ENCODE assay signal across 22 cellular contexts in the genomic region with DNA sequence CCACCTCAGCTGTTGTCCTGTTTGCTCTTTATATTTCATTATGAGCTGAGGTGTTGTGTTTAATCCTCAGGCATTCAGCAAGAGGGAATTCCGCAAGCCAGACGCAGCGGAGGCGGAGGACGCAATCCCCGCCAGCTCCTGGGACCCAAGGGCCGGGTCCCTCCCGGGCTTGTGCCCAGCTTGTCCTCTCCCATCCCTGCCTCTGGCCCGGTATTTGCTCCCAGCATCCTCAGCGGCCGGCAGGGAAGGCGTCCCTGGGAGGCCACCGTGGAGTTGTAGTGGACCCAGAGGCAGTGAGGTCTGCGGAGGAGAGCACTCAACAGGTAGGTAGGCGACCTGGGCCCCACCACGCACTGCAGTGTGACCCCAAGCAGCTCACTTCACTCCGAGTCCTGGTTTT.
"Had no signal": no experiment of that assay in that cellular context is flagged by ENCODE, and none has a peak within 500 bp of the region (broad histone marks: within the 10 kb centered on the region; RNA-seq: fewer than 3 reads in every experiment).

No MANE protein-coding gene starts in this region.

- H3K36me3 ChIP-seq: adrenal gland, ascending aorta, gastroesophageal sphincter, tibial nerve had no signal

- H3K4me3 ChIP-seq: adrenal gland, ascending aorta, gastroesophageal sphincter, mucosa of descending colon, tibial nerve had no signal

- H3K36me3 Mint-ChIP-seq: activated naive CD4-positive, alpha-beta T cell treated with anti-CD3 and anti-CD28 coated beads, Interleukin-2, amount 50 U/mL, for 72 hours; brain; natural killer cell treated with Interleukin-12 subunit alpha and Interleukin-12 subunit beta and Interleukin-15 and Interleukin-18, amount 100 ng/mL, for 72 hours; WTC11 had no signal

- H3K27ac ChIP-seq: adrenal gland, ascending aorta, gastroesophageal sphincter, tibial nerve had no signal

- H3K9me3 ChIP-seq: adrenal gland, ascending aorta, gastroesophageal sphincter, mucosa of descending colon, tibial nerve had no signal

- H3K4me3 Mint-ChIP-seq: activated CD8-positive, alpha-beta memory T cell treated with anti-CD3 and anti-CD28 coated beads, Interleukin-2, amount 10 ng/mL, durations not matched to agents 7 days and 5 days; activated CD8-positive, alpha-beta T cell treated with anti-CD3 and anti-CD28 coated beads, Interleukin-2, amount 10 ng/mL, durations not matched to agents 7 days and 5 days; brain; natural killer cell treated with Interleukin-12 subunit alpha and Interleukin-12 subunit beta and Interleukin-15 and Interleukin-18, amount 100 ng/mL, for 72 hours; WTC11 had no signal

- DNase-seq: activated CD4-positive, alpha-beta T cell treated with anti-CD3 and anti-CD28 coated beads for 1 hour; activated CD8-positive, alpha-beta memory T cell treated with anti-CD3 and anti-CD28 coated beads, Interleukin-2, amount 10 ng/mL, durations not matched to agents 7 days and 5 days; activated CD8-positive, alpha-beta T cell treated with anti-CD3 and anti-CD28 coated beads, Interleukin-2, amount 10 ng/mL, durations not matched to agents 7 days and 5 days; activated naive CD4-positive, alpha-beta T cell; activated T-cell treated with anti-CD3 and anti-CD28 coated beads, Interleukin-2, amount 50 U/mL, for 48 hours; hippocampal formation; mesendoderm; retina; stimulated activated naive CD4-positive, alpha-beta T cell treated with Interleukin-2 at 50 U/mL for 16 hours; T-helper 2 cell had no signal

- H3K27me3 ChIP-seq: adrenal gland, ascending aorta, gastroesophageal sphincter, tibial nerve had no signal

- ATAC-seq: activated CD8-positive, alpha-beta memory T cell treated with anti-CD3 and anti-CD28 coated beads, Interleukin-2, amount 10 ng/mL, durations not matched to agents 7 days and 5 days; activated CD8-positive, alpha-beta T cell treated with anti-CD3 and anti-CD28 coated beads, Interleukin-2, amount 10 ng/mL, durations not matched to agents 7 days and 5 days; activated naive CD4-positive, alpha-beta T cell treated with anti-CD3 and anti-CD28 coated beads, Interleukin-2, amount 50 U/mL, for 72 hours; gastroesophageal sphincter; left colon; mucosa of descending colon; natural killer cell treated with Interleukin-12 subunit alpha and Interleukin-12 subunit beta and Interleukin-15 and Interleukin-18, amount 100 ng/mL, for 72 hours had no signal

- H3K9me3 Mint-ChIP-seq: activated naive CD4-positive, alpha-beta T cell treated with anti-CD3 and anti-CD28 coated beads, Interleukin-2, amount 50 U/mL, for 72 hours; activated T-helper 2 cell treated with anti-CD3 and anti-CD28 coated beads, Interferon-gamma antibody, Interleukin-2, Interleukin-4, amounts not matched to agents 10 μg/mL and 5 μg/mL and 100 μg/mL, durations not matched to agents 14 hours and 24 hours and 36 hours; brain; natural killer cell treated with Interleukin-12 subunit alpha and Interleukin-12 subunit beta and Interleukin-15 and Interleukin-18, amount 100 ng/mL, for 72 hours; WTC11 had no signal

- H3K27ac Mint-ChIP-seq: activated T-helper 2 cell treated with anti-CD3 and anti-CD28 coated beads, Interferon-gamma antibody, Interleukin-2, Interleukin-4, amounts not matched to agents 10 μg/mL and 5 μg/mL and 100 μg/mL, durations not matched to agents 14 hours and 24 hours and 36 hours; brain; progenitor cell of endocrine pancreas; WTC11 had no signal

- H3K27me3 Mint-ChIP-seq: activated CD8-positive, alpha-beta memory T cell treated with anti-CD3 and anti-CD28 coated beads, Interleukin-2, amount 10 ng/mL, durations not matched to agents 7 days and 5 days; natural killer cell treated with Interleukin-12 subunit alpha and Interleukin-12 subunit beta and Interleukin-15 and Interleukin-18, amount 100 ng/mL, for 72 hours had no signal
